Comparison of ENCODE assay signal across 9 cellular contexts in genomic region chr10:52566471-52567246, GRCh38.
DNase-seq lines count a peak whose midpoint lies in the region; ATAC-seq and TF ChIP-seq lines count a peak whose summit lies in the region.
"Had no signal": no experiment of that assay in that cellular context is flagged by ENCODE, and none has a peak within 500 bp of the region (broad histone marks: within the 10 kb centered on the region; RNA-seq: fewer than 3 reads in every experiment).

No MANE protein-coding gene starts in this region.

- no peaks in the 10 kb centered on the region for H3K27me3 ChIP-seq in sigmoid colon

- DNase-seq in NCI-H69 (lab: John Stamatoyannopoulos, UW), result peak; percentile 12
- peak; percentile 49 for DNase-seq in epithelial cell of esophagus (ENCODE audit: low read depth)
- peak; percentile 9 for DNase-seq in skeletal muscle cell (ENCODE audit: low read depth)
- DNase-seq in GOT3 (lab: John Stamatoyannopoulos, UW), result no peak
- DNase-seq in effector memory CD8-positive, alpha-beta T cell, result no peak
- no peak for DNase-seq in sigmoid colon

- peak; percentile 51 for TF ChIP-seq CTCF in epithelial cell of esophagus (IDR thresholded peaks at IDR 0.05; ENCODE audit: insufficient read depth, low read depth, low read length, missing control alignments)
- TF ChIP-seq CTCF in sigmoid colon (IDR thresholded peaks at IDR 0.05), result no peak

- no peaks in the 10 kb centered on the region for H3K9me3 ChIP-seq in sigmoid colon

- 15 to 51% methylated on average over 4 of the region's 4 CpGs for WGBS in sigmoid colon, 2 donors

- no peak overlapping the region for H3K27ac Mint-ChIP-seq in effector memory CD8-positive, alpha-beta T cell
- H3K27ac Mint-ChIP-seq: activated T-helper 2 cell treated with anti-CD3 and anti-CD28 coated beads, Interferon-gamma antibody, Interleukin-2, Interleukin-4, amounts not matched to agents 10 μg/mL and 5 μg/mL and 100 μg/mL, durations not matched to agents 14 hours and 24 hours and 36 hours had no signal

- H3K36me3 Mint-ChIP-seq in effector memory CD8-positive, alpha-beta T cell (ENCODE audit: insufficient read depth), result peaks cover 4% of the 10 kb centered on the region

- no peak for TF ChIP-seq POLR2A in sigmoid colon (IDR thresholded peaks at IDR 0.05)

- intact Hi-C loops in sigmoid colon (cut with DNase I), result no loop called here

- TF ChIP-seq EP300 in sigmoid colon (IDR thresholded peaks at IDR 0.05), result no peak

- H3K4me1 Mint-ChIP-seq in effector memory CD8-positive, alpha-beta T cell (ENCODE audit: low read depth in 2 of 2), result no peaks in the 10 kb centered on the region

- H3K4me1 ChIP-seq in sigmoid colon, result no peaks in the 10 kb centered on the region

- H3K4me3 ChIP-seq in epithelial cell of esophagus (ENCODE audit: low read length) (no peak overlapping the region), skeletal muscle cell (ENCODE audit: low read depth, low read length) (no peak overlapping the region), sigmoid colon (no peak overlapping the region)

- no peak overlapping the region for H3K4me3 Mint-ChIP-seq in effector memory CD8-positive, alpha-beta T cell

- no peaks in the 10 kb centered on the region for H3K36me3 ChIP-seq in sigmoid colon

- no peaks in the 10 kb centered on the region for H3K27me3 Mint-ChIP-seq in effector memory CD8-positive, alpha-beta T cell

- ATAC-seq in GM19395 (IDR thresholded peaks at IDR 0.05; ENCODE audit: unreplicated experiment) (peak; percentile 44), HG03457 (IDR thresholded peaks at IDR 0.05; ENCODE audit: unreplicated experiment) (no peak)
- no peak for ATAC-seq in effector memory CD8-positive, alpha-beta T cell (replicated peaks)

- no peak overlapping the region for H3K27ac ChIP-seq in sigmoid colon

- H3K9me3 Mint-ChIP-seq in effector memory CD8-positive, alpha-beta T cell, result peaks cover 6 to 11% of the 10 kb centered on the region in 2 donors
- H3K9me3 Mint-ChIP-seq: activated T-helper 2 cell treated with anti-CD3 and anti-CD28 coated beads, Interferon-gamma antibody, Interleukin-2, Interleukin-4, amounts not matched to agents 10 μg/mL and 5 μg/mL and 100 μg/mL, durations not matched to agents 14 hours and 24 hours and 36 hours had no signal

Comparison
In these comparisons a context has a peak if more than half of its experiments do, and no peak if none do; other contexts are left out.
1. DNase-seq: peak in NCI-H69 (single experiment), epithelial cell of esophagus (single experiment) and skeletal muscle cell (single experiment); none in GOT3 (single experiment), effector memory CD8-positive, alpha-beta T cell (0 of 3) and sigmoid colon (single experiment).